ENCODE assay signal across 12 cellular contexts in the genomic region with DNA sequence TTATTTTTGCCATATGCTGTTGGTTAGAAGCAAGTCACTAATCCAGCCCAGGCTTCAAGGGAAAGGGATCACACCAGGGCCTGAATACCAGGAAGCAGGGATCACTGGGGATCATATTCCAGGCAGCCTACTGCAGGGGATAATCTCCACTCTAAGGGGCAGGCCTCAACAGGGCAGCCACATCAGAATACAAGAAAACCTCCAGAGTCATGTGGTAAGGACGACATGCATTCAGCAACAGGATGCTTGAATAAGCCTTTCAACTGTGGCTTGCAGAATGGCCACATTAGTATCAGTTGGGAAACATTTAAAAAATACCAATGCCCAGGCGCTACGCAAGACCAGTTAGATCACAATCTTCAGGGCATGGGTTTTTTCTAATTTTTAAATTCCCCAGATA.
A peak's percentile ranks its signal among the peaks of the same experiment; 100 is the strongest.
DNase-seq lines count a peak whose midpoint lies in the region; ATAC-seq and TF ChIP-seq lines count a peak whose summit lies in the region.
"Had no signal": no experiment of that assay in that cellular context is flagged by ENCODE, and none has a peak within 500 bp of the region (broad histone marks: within the 10 kb centered on the region; RNA-seq: fewer than 3 reads in every experiment).

No MANE protein-coding gene starts in this region.

- TF ChIP-seq EP300 in transverse colon (IDR thresholded peaks at IDR 0.05; ENCODE audit: low read depth) = no peak

- no peak for ATAC-seq in heart right ventricle
- ATAC-seq in left colon = peak; percentile 21
- ATAC-seq in GM18858 (IDR thresholded peaks at IDR 0.05; ENCODE audit: unreplicated experiment) = no peak

- TF ChIP-seq POLR2A in transverse colon (IDR thresholded peaks at IDR 0.05) = no peak

- DNase-seq in heart right ventricle (no peak), cardiac septum (ENCODE audit: low spot score) (no peak), SJCRH30 (peak; percentile 26 to 66), left colon (no peak), transverse colon (peak; percentile 57), NCI-H510A treated with DMSO at 0.1 percent for 48 hours (lab: John Stamatoyannopoulos, UW) (no peak), NCI-H2227 treated with DMSO at 0.1 percent for 48 hours (lab: John Stamatoyannopoulos, UW) (no peak)
- DNase-seq: stimulated activated naive B cell treated with anti-CD40 and anti-IgM and Interleukin-4, amounts not matched to agents 10 μg/mL and 1 μg/mL and 100 μg/mL, for 72 hours had no signal

- TF ChIP-seq CTCF in heart right ventricle (IDR thresholded peaks at IDR 0.05) (no peak), transverse colon (IDR thresholded peaks at IDR 0.05) (no peak)

- H3K27me3 ChIP-seq in heart right ventricle = no peaks in the 10 kb centered on the region
- H3K27me3 ChIP-seq in SJCRH30 = no peaks in the 10 kb centered on the region
- no peaks in the 10 kb centered on the region for H3K27me3 ChIP-seq in transverse colon

- 79 to 89% methylated on average over 3 of the region's 3 CpGs for WGBS in heart right ventricle, 2 donors
- WGBS in transverse colon (ENCODE audit: low coverage in 1 of 2), 2 donors = 79% methylated on average over 3 of the region's 3 CpGs; no CpG with 5 or more reads in 1 of the 2 donors

- H3K27ac ChIP-seq in heart right ventricle (peak overlapping the region in 6 of 10 donors; percentile 35 to 88 (median 78)), SJCRH30 (no peak overlapping the region), transverse colon (peak overlapping the region; percentile 86 to 90 (median 88))
- H3K27ac ChIP-seq: parathyroid adenoma had no signal

- H3K4me3 ChIP-seq in heart right ventricle (no peak overlapping the region), SJCRH30 (no peak overlapping the region), transverse colon (no peak overlapping the region)
- H3K4me3 ChIP-seq: dorsolateral prefrontal cortex had no signal

- peaks cover 18 to 63% (median 52%) of the 10 kb centered on the region in 9 donors for H3K4me1 ChIP-seq in heart right ventricle
- peaks cover 10% of the 10 kb centered on the region for H3K4me1 ChIP-seq in SJCRH30
- peaks cover 46 to 85% (median 69%) of the 10 kb centered on the region in 4 donors for H3K4me1 ChIP-seq in transverse colon

- no peaks in the 10 kb centered on the region for H3K36me3 ChIP-seq in heart right ventricle
- no peaks in the 10 kb centered on the region for H3K36me3 ChIP-seq in SJCRH30
- no peaks in the 10 kb centered on the region for H3K36me3 ChIP-seq in transverse colon

- no peaks in the 10 kb centered on the region for H3K9me3 ChIP-seq in heart right ventricle
- H3K9me3 ChIP-seq in SJCRH30 (replicated peaks) = no peaks in the 10 kb centered on the region
- H3K9me3 ChIP-seq in transverse colon = no peaks in the 10 kb centered on the region
- H3K9me3 ChIP-seq: SK-N-SH had no signal

- intact Hi-C loops in heart right ventricle (cut with DNase I) (loop anchor here in 1 of 10 donors (10.0 kb wide), 1 partner anchor 917 kb away; no protein-coding TSS in a partner anchor), cardiac septum (cut with DNase I) (no loop called here), left colon (cut with DNase I, micrococcal nuclease) (no loop called here), transverse colon (cut with DNase I; ENCODE audit: low total_unique reads) (no loop called here)

- in situ Hi-C loops in transverse colon (cut with MboI; ENCODE audit: low pct_ligation_motif_present in 1 of 4, low pct_unique_long_range_greater_than_20kb in 1 of 4, low sequenced_read_pairs in 3 of 4) = loop anchor here in 1 of 4 donors (25.0 kb wide), 2 partner anchors 540 to 890 kb away; a partner anchor contains a TSS

Comparison
In these comparisons a context has a peak if more than half of its experiments do, and no peak if none do; other contexts are left out.
1. DNase-seq: peak in SJCRH30 (2 of 2) and transverse colon (single experiment); none in heart right ventricle (0 of 2), cardiac septum (single experiment), left colon (0 of 2), NCI-H510A treated with DMSO at 0.1 percent for 48 hours (single experiment) and NCI-H2227 treated with DMSO at 0.1 percent for 48 hours (single experiment).